25 cellular contexts compared by ENCODE assay signal in the genomic region with DNA sequence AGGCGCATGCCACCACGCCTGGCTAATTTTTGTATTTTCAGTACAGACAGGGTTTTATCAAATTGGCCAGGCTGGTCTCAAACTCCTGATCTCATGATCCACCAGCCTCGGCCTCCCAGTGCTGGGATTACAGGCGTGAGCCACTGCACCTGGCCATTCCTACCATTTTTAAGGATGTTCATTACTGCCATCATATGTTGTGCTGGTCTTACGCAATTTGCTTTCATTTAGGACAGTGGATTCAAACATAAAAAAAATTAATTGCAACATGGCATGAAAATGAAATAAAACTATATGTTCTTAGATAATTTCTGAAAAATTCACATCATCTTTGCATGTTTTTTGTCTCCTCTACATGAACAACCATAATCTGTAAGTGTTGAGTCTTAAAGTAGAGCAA.
"Had no signal": no experiment of that assay in that cellular context is flagged by ENCODE, and none has a peak within 500 bp of the region (broad histone marks: within the 10 kb centered on the region; RNA-seq: fewer than 3 reads in every experiment).

No MANE protein-coding gene starts in this region.

- H3K4me3 ChIP-seq: colonic mucosa, esophagus squamous epithelium, gastrocnemius medialis, heart right ventricle, left lung, lower lobe of right lung had no signal

- ATAC-seq: effector memory CD8-positive, alpha-beta T cell; esophagus mucosa; gastrocnemius medialis; heart right ventricle; left cardiac atrium; left lung; left ventricle myocardium superior; lower lobe of right lung had no signal

- DNase-seq: colonic mucosa; cortex of kidney; effector CD8-positive, alpha-beta T cell; effector memory CD8-positive, alpha-beta T cell; endodermal cell; erythroblast; esophagus squamous epithelium; foreskin fibroblast; foreskin melanocyte; gastrocnemius medialis; glutamatergic neuron; head of caudate nucleus; heart right ventricle; hippocampal formation; left cardiac atrium; left lung; left ventricle myocardium superior; lower lobe of right lung; mesenchymal stem cell; midbrain had no signal

- H3K27ac Mint-ChIP-seq: dendritic cell treated with granulocyte-macrophage colony-stimulating factor and Interleukin-4, amounts not matched to agents 40 ng/mL and 50 ng/mL, for 4 days; effector memory CD8-positive, alpha-beta T cell; endodermal cell had no signal

- H3K36me3 ChIP-seq: colonic mucosa, esophagus squamous epithelium, gastrocnemius medialis, heart right ventricle, left lung, lower lobe of right lung had no signal

- H3K9me3 ChIP-seq: colonic mucosa, esophagus squamous epithelium, gastrocnemius medialis, heart right ventricle, left lung, lower lobe of right lung had no signal

- H3K4me1 Mint-ChIP-seq: endodermal cell had no signal

- H3K27me3 Mint-ChIP-seq: dendritic cell treated with granulocyte-macrophage colony-stimulating factor and Interleukin-4, amounts not matched to agents 40 ng/mL and 50 ng/mL, for 4 days had no signal

- H3K9me3 Mint-ChIP-seq: dendritic cell treated with granulocyte-macrophage colony-stimulating factor and Interleukin-4, amounts not matched to agents 40 ng/mL and 50 ng/mL, for 4 days; effector memory CD8-positive, alpha-beta T cell; endodermal cell had no signal

- FAIRE-seq: islet of Langerhans, keratinocyte had no signal

- H3K4me1 ChIP-seq: colonic mucosa, esophagus squamous epithelium, gastrocnemius medialis, heart right ventricle, left lung, lower lobe of right lung had no signal

- H3K27ac ChIP-seq: colonic mucosa, epithelial cell of prostate, esophagus squamous epithelium, gastrocnemius medialis, heart right ventricle, left lung, lower lobe of right lung had no signal

- H3K4me3 Mint-ChIP-seq: dendritic cell treated with granulocyte-macrophage colony-stimulating factor and Interleukin-4, amounts not matched to agents 40 ng/mL and 50 ng/mL, for 4 days; effector memory CD8-positive, alpha-beta T cell; endodermal cell had no signal

- H3K27me3 ChIP-seq: colonic mucosa, esophagus squamous epithelium, gastrocnemius medialis, heart right ventricle, left lung had no signal
